34 cellular contexts compared by ENCODE assay signal in the genomic region with DNA sequence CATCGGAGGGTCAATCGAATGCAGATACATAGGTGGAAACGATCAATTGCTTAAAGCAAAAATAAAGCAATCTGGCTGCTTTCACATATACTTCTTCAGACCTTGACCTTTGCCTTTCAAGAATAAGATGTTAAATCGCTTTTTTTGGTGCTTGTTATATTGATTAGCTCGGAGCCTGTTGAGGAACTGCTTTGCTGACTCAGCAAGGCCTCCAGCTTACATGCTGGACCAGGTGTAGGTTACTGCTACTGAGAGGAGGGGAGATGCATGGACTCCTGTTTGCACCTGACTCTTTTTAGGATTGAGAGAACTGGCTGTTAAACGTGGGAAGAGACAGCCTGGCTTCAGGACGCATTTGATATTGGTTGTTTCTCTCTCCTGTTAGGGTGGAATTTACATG. TPM values are rescaled to one million over a fixed set of nuclear protein-coding genes. Genes with fewer than 3 reads are reported as not detected.
"Had no signal": no experiment of that assay in that cellular context is flagged by ENCODE, and none has a peak within 500 bp of the region (broad histone marks: within the 10 kb centered on the region; RNA-seq: fewer than 3 reads in every experiment).

No MANE protein-coding gene starts in this region.

- H3K27me3 ChIP-seq: colonic mucosa had no signal

- ATAC-seq: effector memory CD8-positive, alpha-beta T cell; esophagus mucosa; gastrocnemius medialis; heart right ventricle; left cardiac atrium; left lung; left ventricle myocardium superior; lower lobe of right lung; mucosa of descending colon had no signal

- FAIRE-seq: endometrium, islet of Langerhans, keratinocyte had no signal

- H3K36me3 ChIP-seq: colonic mucosa, esophagus squamous epithelium, gastrocnemius medialis, heart right ventricle, left lung, lower lobe of right lung had no signal

- H3K27ac ChIP-seq: colonic mucosa, epithelial cell of prostate, esophagus squamous epithelium, gastrocnemius medialis, heart right ventricle, left lung, lower lobe of right lung had no signal

- H3K4me3 ChIP-seq: colonic mucosa, esophagus squamous epithelium, gastrocnemius medialis, heart right ventricle, left lung, lower lobe of right lung, mucosa of descending colon had no signal

- H3K9me3 ChIP-seq: colonic mucosa, esophagus squamous epithelium, gastrocnemius medialis, heart right ventricle, left lung, lower lobe of right lung, mucosa of descending colon had no signal

- DNase-seq: colonic mucosa; cortex of kidney; effector CD8-positive, alpha-beta T cell; effector memory CD8-positive, alpha-beta T cell; endodermal cell; erythroblast; esophagus squamous epithelium; foreskin fibroblast; foreskin melanocyte; gastrocnemius medialis; glutamatergic neuron; head of caudate nucleus; heart right ventricle; hippocampal formation; left cardiac atrium; left lung; left ventricle myocardium superior; lower lobe of right lung; mesenchymal stem cell; mucosa of descending colon; naive B cell had no signal

- H3K4me1 ChIP-seq: colonic mucosa, esophagus squamous epithelium, gastrocnemius medialis, heart right ventricle, left lung, lower lobe of right lung had no signal

RNA-seq across cellular contexts. Expression of a gene that starts 31.3 kb away (rescaled TPM):
- total RNA-seq: dermis microvascular lymphatic vessel endothelial cell, esophagus mucosa, gastrocnemius medialis, glomerular endothelial cell, heart right ventricle, left cardiac atrium, left lung, left ventricle myocardium superior, lung microvascular endothelial cell, mesenteric fat pad, myocyte had no signal
- polyA plus RNA-seq: heart right ventricle, keratinocyte had no signal

RNA-seq across cellular contexts. Expression of a gene that starts 38.7 kb away (rescaled TPM):
- total RNA-seq: colonic mucosa, dermis microvascular lymphatic vessel endothelial cell, endodermal cell, esophagus mucosa, esophagus squamous epithelium, gastrocnemius medialis, glomerular endothelial cell, heart right ventricle, kidney epithelial cell, left lung, left ventricle myocardium superior, lower leg skin, lower lobe of right lung, lung microvascular endothelial cell, mesenteric fat pad, mesothelial cell of epicardium, mucosa of descending colon, myocyte had no signal
- polyA plus RNA-seq: heart right ventricle, keratinocyte had no signal
